Comparison of ENCODE assay signal across 8 cellular contexts in genomic region chr7:157136372-157136771, GRCh38. TPM values are rescaled to one million over a fixed set of nuclear protein-coding genes. Genes with fewer than 3 reads are reported as not detected.
DNase-seq lines count a peak whose midpoint lies in the region; ATAC-seq, FAIRE-seq and TF ChIP-seq lines count a peak whose summit lies in the region.

No MANE protein-coding gene starts in this region.

- TF ChIP-seq POLR2A in GM12878 (IDR thresholded peaks at IDR 0.05; ENCODE audit: low read depth, low read length): no peak
- no peak for TF ChIP-seq POLR2A in testis (IDR thresholded peaks at IDR 0.05)
- TF ChIP-seq POLR2A in esophagus muscularis mucosa (IDR thresholded peaks at IDR 0.05; ENCODE audit: low read depth): no peak

- CTCF ChIA-PET in GM12878 (lab: Yijun Ruan, JAX): interaction anchor here (0.6 to 0.7 kb wide), 2 partner anchors 120 to 259 kb away, joined by 3 read pairs; no protein-coding TSS in a partner anchor

- H3K4me1 ChIP-seq in GM12878 (ENCODE audit: control insufficient read depth, insufficient read depth, low read length) (peaks cover 3% of the 10 kb centered on the region; the same call in 1 of the 2 replicates), testis (peaks cover 18% of the 10 kb centered on the region), esophagus muscularis mucosa (peaks cover 19 to 26% (median 23%) of the 10 kb centered on the region in 4 donors)

- no peak for TF ChIP-seq RAD21 in GM12878 (IDR thresholded peaks at IDR 0.05; ENCODE audit: insufficient read depth, low read depth, low read length)

- H2AFZ ChIP-seq in GM12878 (ENCODE audit: control insufficient read depth, low read depth, low read length): peak overlapping the region; percentile 78

- TF ChIP-seq EP300 in GM12878 (IDR thresholded peaks at IDR 0.05; ENCODE audit: borderline replicate concordance in 1 of 2, control insufficient read depth in 1 of 2, low read depth in 2 of 2, low read length in 2 of 2) (no peak), esophagus muscularis mucosa (IDR thresholded peaks at IDR 0.05) (no peak)

- H4K20me1 ChIP-seq in GM12878 (ENCODE audit: control insufficient read depth, insufficient read depth): 0 out of 2 replicates have a peak, but pooled peaks cover 3% of the 10 kb centered on the region

- peaks cover 14% of the 10 kb centered on the region for H3K27me3 Mint-ChIP-seq in neural crest cell (ENCODE audit: low read depth)

- RAD21 ChIA-PET in GM12878 (lab: Charles Lee; ENCODE audit: unreplicated experiment): interaction anchor here (0.8 to 1.1 kb wide), 3 partner anchors 128 to 168 kb away, joined by 3 to 6 read pairs (median 3); no protein-coding TSS in a partner anchor

- TF ChIP-seq CTCF in GM12878 (IDR thresholded peaks at IDR 0.05 in 2 of 3, conservative IDR thresholded peaks at IDR 0.05 in 1 of 3; ENCODE audit: control insufficient read depth in 2 of 3, extremely low read depth in 1 of 3, insufficient read depth in 1 of 3, low read depth in 3 of 3, low read length in 3 of 3): peak in 1 of 3 experiments; percentile 9; a peak in 1 of 6 replicates
- TF ChIP-seq CTCF in neural crest cell (conservative IDR thresholded peaks at IDR 0.05): peak; percentile 37
- peak in 1 of 3 experiments; percentile 2 for TF ChIP-seq CTCF in testis (IDR thresholded peaks at IDR 0.05)
- no peak for TF ChIP-seq CTCF in esophagus muscularis mucosa (IDR thresholded peaks at IDR 0.05)

- H3K4me3 ChIP-seq in GM12878: no peak overlapping the region
- no peak overlapping the region for H3K4me3 ChIP-seq in testis
- no peak overlapping the region for H3K4me3 ChIP-seq in esophagus muscularis mucosa

- peaks cover 22% of the 10 kb centered on the region for H3K4me1 Mint-ChIP-seq in neural crest cell

- ATAC-seq in GM12878: no peak
- no peak for ATAC-seq in HG02610 (IDR thresholded peaks at IDR 0.05; ENCODE audit: unreplicated experiment)
- ATAC-seq in HG02571 (IDR thresholded peaks at IDR 0.05; ENCODE audit: unreplicated experiment): no peak

- no peak overlapping the region for H3K9ac ChIP-seq in GM12878 (ENCODE audit: control insufficient read depth, insufficient read depth, low read length)

- SMC1A ChIA-PET in GM12878 (lab: Charles Lee; ENCODE audit: uncharacterized antibody, unreplicated experiment): no interaction called here

- peak overlapping the region; percentile 70 for H3K4me3 Mint-ChIP-seq in neural crest cell

- H3K9me3 ChIP-seq in GM12878 (replicated peaks; ENCODE audit: control insufficient read depth, insufficient read depth, low read length) (no peaks in the 10 kb centered on the region), testis (no peaks in the 10 kb centered on the region), esophagus muscularis mucosa (no peaks in the 10 kb centered on the region)

- peaks cover 24% of the 10 kb centered on the region for H3K79me2 ChIP-seq in GM12878 (ENCODE audit: control insufficient read depth, insufficient read depth, low read length)

- no peaks in the 10 kb centered on the region for H3K9me3 Mint-ChIP-seq in neural crest cell

- FAIRE-seq in GM12878 (lab: Jason Lieb, UNC): peak; percentile 70

- no peak overlapping the region for H3K27ac Mint-ChIP-seq in neural crest cell (ENCODE audit: unreplicated experiment)

- H3K36me3 Mint-ChIP-seq in neural crest cell (ENCODE audit: low read depth): no peaks in the 10 kb centered on the region

- H3K27ac ChIP-seq in GM12878 (ENCODE audit: control insufficient read depth, insufficient read depth) (no peak overlapping the region), testis (peak overlapping the region in 1 of 2 donors; percentile 45), esophagus muscularis mucosa (replicated peaks in 1 of 4) (no peak overlapping the region)

- peak; percentile 76 for DNase-seq in GM03348 (ENCODE audit: low spot score)
- peak; percentile 78 for DNase-seq in NCI-H2029 (lab: John Stamatoyannopoulos, UW)
- DNase-seq in GM12878 (ENCODE audit: low read depth, low spot score): no peak
- DNase-seq in neural crest cell (ENCODE audit: low read depth, low spot score): no peak
- no peak for DNase-seq in testis
- no peak for DNase-seq in esophagus muscularis mucosa (ENCODE audit: extremely low spot score)

- WGBS in GM12878 (ENCODE audit: insufficient coverage, insufficient replicate concordance, low lambda C conversion rate, missing lambda C conversion rate): 33% methylated on average over 4 of the region's 4 CpGs
- WGBS in testis, 2 donors: 19 to 26% methylated on average over 4 of the region's 4 CpGs
- 36% methylated on average over 4 of the region's 4 CpGs for WGBS in esophagus muscularis mucosa

- in situ Hi-C loops in GM12878 (cut with MboI): no loop called here

- intact Hi-C loops in GM12878 (cut with micrococcal nuclease; ENCODE audit: unreplicated experiment): loop anchor here (5.0 kb wide), 3 partner anchors 131 to 239 kb away; partner anchors contain the start of gene DNAJB6
- intact Hi-C loops in testis (cut with DNase I; ENCODE audit: low total_unique reads): no loop called here
- intact Hi-C loops in esophagus muscularis mucosa (cut with DNase I): loop anchor here (10.0 kb wide), 1 partner anchor 242 kb away; the partner anchor contains the start of gene LMBR1

- peaks cover 0 to 2% of the 10 kb centered on the region in 2 experiments; a peak in 1 of 4 replicates for H3K36me3 ChIP-seq in GM12878 (ENCODE audit: control insufficient read depth in 2 of 2, insufficient read depth in 2 of 2, low read length in 1 of 2)
- H3K36me3 ChIP-seq in testis (ENCODE audit: low read depth, missing control alignments): no peaks in the 10 kb centered on the region
- peaks cover 0 to 14% (median 5%) of the 10 kb centered on the region in 4 donors for H3K36me3 ChIP-seq in esophagus muscularis mucosa

- H3K4me2 ChIP-seq in GM12878 (ENCODE audit: control insufficient read depth, insufficient read depth): peak overlapping the region; percentile 50

- no TSS peak for BruUV-seq in GM12878 (replicated peaks; lab: Mats Ljungman, UMichigan)

- POLR2A ChIA-PET in GM12878 (lab: Charles Lee): interaction anchor here (0.5 to 1.2 kb wide), 2 partner anchors 22 to 506 kb away, joined by 3 read pairs; no protein-coding TSS in a partner anchor

- H3K27me3 ChIP-seq in GM12878 (replicated peaks in 1 of 2; ENCODE audit: control insufficient read depth in 2 of 2, insufficient read depth in 2 of 2, low read length in 1 of 2) (no peaks in the 10 kb centered on the region), testis (no peaks in the 10 kb centered on the region), esophagus muscularis mucosa (peaks cover 0 to 11% (median 0%) of the 10 kb centered on the region in 4 donors)

TF ChIP-seq in GM12878, 131 proteins besides CTCF, POLR2A, EP300 and RAD21:
- TF ChIP-seq RUNX3 (IDR thresholded peaks at IDR 0.05; ENCODE audit: low read length): peak; percentile 38
- no peak for TF ChIP-seq IRF4 (IDR thresholded peaks at IDR 0.05; ENCODE audit: low read depth, low read length)

RNA-seq across cellular contexts. Expression of gene UBE3C, which starts 2.4 kb away (rescaled TPM):
- total RNA-seq in GM12878 (2013; cell fraction: nucleolus; rRNA removed): 262 and 269 TPM in 2 replicates
- total RNA-seq in GM12878 (2014; rRNA removed) (65.9 and 82.0 TPM in 2 replicates), GM12878 (2014; rRNA removed; fragmentation: Illumina TruSeq; extraction: Trizol) (59.9 and 60.2 TPM in 2 replicates), GM12878 (2021) (48.2 and 51.7 TPM in 2 replicates), neural crest cell (46.1 and 46.8 TPM in 2 replicates), testis (10 to 100 TPM; 86.0 to 95.9 TPM), esophagus muscularis mucosa (10 to 100 TPM; 66.1 to 93.3 (median 85.5) TPM)
- polyA plus RNA-seq in GM12878 (2011; ENCODE audit: low read depth): 16.7 TPM
- polyA plus RNA-seq in GM12878 (2011; rRNA removed) (47.2 and 54.8 TPM in 2 replicates), GM12878 (2014; fragmentation: Illumina TruSeq; extraction: Trizol) (46.0 and 57.9 TPM in 2 replicates), GM12878 (2014; fragmentation: Nextera tagmentation; extraction: Ambion mirVana) (10 to 100 TPM in 1 of 2 experiments, 1 to 10 TPM in 1; 7.9 to 10.8 TPM), GM12878 (2014; rRNA removed) (41.0 and 44.5 TPM in 2 replicates), GM12878 (2016; fragmentation: Nextera tagmentation; extraction: Ambion mirVana) (10 to 100 TPM; 17.6 to 26.4 TPM), testis (ENCODE audit: insufficient read depth, low read depth, low replicate concordance) (69.4 TPM)
- 34.3 and 36.0 TPM in 2 replicates for polyA plus RNA-seq in GM12878 (2011; cell fraction: cytosol; rRNA removed)
- polyA plus RNA-seq in GM12878 (2011; cell fraction: nucleus; rRNA removed): 26.4 and 34.3 TPM in 2 replicates
- polyA plus RNA-seq in GM12878 (2012): 24.2 and 25.6 TPM in 2 replicates
- polyA minus RNA-seq in GM12878 (2011; rRNA and poly(A)+ RNA removed): 69.5 and 71.2 TPM in 2 replicates
- 24.5 and 26.7 TPM in 2 replicates for polyA minus RNA-seq in GM12878 (2011; cell fraction: cytosol; rRNA and poly(A)+ RNA removed)
- polyA minus RNA-seq in GM12878 (2011; cell fraction: nucleus; rRNA and poly(A)+ RNA removed): 39.4 and 76.3 TPM in 2 replicates

Comparison
In these comparisons a context has a peak if more than half of its experiments do, and no peak if none do; other contexts are left out.
1. DNase-seq: peak in GM03348 (single experiment) and NCI-H2029 (single experiment); none in GM12878 (single experiment), neural crest cell (single experiment), testis (single experiment) and esophagus muscularis mucosa (single experiment).